9 cellular contexts compared by ENCODE assay signal in the genomic region with DNA sequence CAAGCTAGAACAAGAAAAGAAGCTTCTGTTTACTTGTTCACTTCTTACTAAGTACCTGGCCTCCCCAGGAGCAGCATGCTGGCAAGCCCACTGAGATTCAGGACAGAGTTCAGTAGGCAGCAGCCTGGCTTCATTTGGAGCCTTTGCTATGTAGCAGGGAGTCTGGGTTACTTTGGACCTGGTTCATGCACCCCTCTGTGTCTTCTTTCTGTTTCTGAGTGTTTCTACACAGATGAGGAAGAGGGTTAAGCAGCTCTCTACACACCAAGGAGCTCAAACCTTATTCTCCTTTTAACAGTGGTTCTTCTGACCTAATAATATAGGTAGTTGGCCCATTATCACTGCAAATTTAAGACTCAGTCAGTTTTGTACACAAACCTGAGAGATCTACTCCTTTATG.
DNase-seq lines count a peak whose midpoint lies in the region; ATAC-seq and TF ChIP-seq lines count a peak whose summit lies in the region.
"Had no signal": no experiment of that assay in that cellular context is flagged by ENCODE, and none has a peak within 500 bp of the region (broad histone marks: within the 10 kb centered on the region; RNA-seq: fewer than 3 reads in every experiment).

No MANE protein-coding gene starts in this region.

- intact Hi-C loops in left ventricle myocardium inferior (cut with micrococcal nuclease) (no loop called here), left cardiac atrium (cut with DNase I) (no loop called here), uterus (cut with DNase I; ENCODE audit: low total_unique reads) (no loop called here)

- no peak for DNase-seq in left ventricle myocardium inferior
- no peak for DNase-seq in left cardiac atrium
- DNase-seq in NCI-H69 (lab: John Stamatoyannopoulos, UW): peak; percentile 60
- DNase-seq in uterus: no peak
- no peak for DNase-seq in superior temporal gyrus (ENCODE audit: extremely low spot score)
- DNase-seq: EL had no signal

- ATAC-seq in left cardiac atrium (no peak), GM19324 (IDR thresholded peaks at IDR 0.05; ENCODE audit: low FRiP score, unreplicated experiment) (no peak), HG02981 (IDR thresholded peaks at IDR 0.05; ENCODE audit: unreplicated experiment) (no peak)

- TF ChIP-seq POLR2A in uterus (IDR thresholded peaks at IDR 0.05): no peak

- H3K4me3 ChIP-seq in left ventricle myocardium inferior: peak overlapping the region; percentile 68
- H3K4me3 ChIP-seq in uterus: peak overlapping the region; percentile 0 to 66

- H3K27ac ChIP-seq in left ventricle myocardium inferior (replicated peaks): peak overlapping the region; percentile 94
- peak overlapping the region; percentile 31 for H3K27ac ChIP-seq in layer of hippocampus (ENCODE audit: low read depth, low read length)
- peak overlapping the region; percentile 90 to 99 for H3K27ac ChIP-seq in uterus

- H3K27me3 ChIP-seq in left ventricle myocardium inferior (ENCODE audit: low read depth) (no peaks in the 10 kb centered on the region), layer of hippocampus (ENCODE audit: control insufficient read depth, insufficient read depth, low read length) (no peaks in the 10 kb centered on the region), uterus (no peaks in the 10 kb centered on the region)

- no peak for TF ChIP-seq CTCF in left ventricle myocardium inferior (IDR thresholded peaks at IDR 0.05; ENCODE audit: borderline replicate concordance)
- TF ChIP-seq CTCF in uterus (IDR thresholded peaks at IDR 0.05): no peak

- peaks cover 94% of the 10 kb centered on the region for H3K4me1 ChIP-seq in left ventricle myocardium inferior
- H3K4me1 ChIP-seq in uterus: peaks cover 0 to 13% of the 10 kb centered on the region in 2 donors

- no peaks in the 10 kb centered on the region for H3K9me3 ChIP-seq in left ventricle myocardium inferior (replicated peaks)
- H3K9me3 ChIP-seq in uterus: no peaks in the 10 kb centered on the region

- H3K36me3 ChIP-seq in left ventricle myocardium inferior (peaks cover 27% of the 10 kb centered on the region), uterus (no peaks in the 10 kb centered on the region)

Comparison
In these comparisons a context has a peak if more than half of its experiments do, and no peak if none do; other contexts are left out.
1. H3K27ac ChIP-seq: peak in every context shown above with its lines; median percentile 94 in uterus; 94 in left ventricle myocardium inferior; 31 in layer of hippocampus.